ENCODE assay signal across 17 cellular contexts in the genomic region with DNA sequence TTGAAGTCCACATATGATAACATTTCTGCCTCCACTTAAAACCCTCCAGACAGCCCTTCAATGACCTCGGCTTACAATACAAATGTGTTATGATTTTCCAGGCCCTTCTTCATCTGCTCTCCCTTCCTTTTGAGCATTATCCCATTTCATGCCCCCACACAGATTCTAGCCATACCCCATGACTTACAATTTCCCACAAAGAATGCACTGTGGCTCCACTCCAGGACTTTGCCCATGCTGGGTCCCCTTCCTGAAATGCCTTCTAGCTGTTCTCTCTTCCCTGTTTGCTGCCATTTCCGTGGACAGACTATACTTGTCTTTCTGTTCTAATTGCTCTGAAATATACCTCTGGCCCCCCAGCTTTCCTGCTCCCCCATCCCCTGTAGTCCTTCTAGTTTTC.
"Had no signal": no experiment of that assay in that cellular context is flagged by ENCODE, and none has a peak within 500 bp of the region (broad histone marks: within the 10 kb centered on the region; RNA-seq: fewer than 3 reads in every experiment).

No MANE protein-coding gene starts in this region.

- H3K27ac ChIP-seq: gastrocnemius medialis, heart right ventricle, left ventricle myocardium inferior, lower lobe of right lung, ovary, tibial artery, upper lobe of left lung, uterus had no signal

- H3K4me1 ChIP-seq: gastrocnemius medialis, left ventricle myocardium inferior, lower lobe of right lung, tibial artery, upper lobe of left lung, uterus had no signal

- H3K4me3 ChIP-seq: gastrocnemius medialis, heart right ventricle, left ventricle myocardium inferior, lower lobe of right lung, ovary, tibial artery, upper lobe of left lung, uterus had no signal

- H3K36me3 ChIP-seq: gastrocnemius medialis, heart right ventricle, left ventricle myocardium inferior, lower lobe of right lung, ovary, tibial artery, upper lobe of left lung, uterus had no signal

- H3K27me3 ChIP-seq: gastrocnemius medialis, ovary, tibial artery, upper lobe of left lung, uterus had no signal

- H3K9me3 ChIP-seq: gastrocnemius medialis, left ventricle myocardium inferior, lower lobe of right lung, ovary, tibial artery, upper lobe of left lung, uterus had no signal

- DNase-seq: effector memory CD4-positive, alpha-beta T cell; gastrocnemius medialis; heart right ventricle; immature natural killer cell; kidney; left cardiac atrium; left ventricle myocardium inferior; lower lobe of right lung; midbrain; naive thymus-derived CD4-positive, alpha-beta T cell; nucleus accumbens; ovary; right cardiac atrium; stimulated activated CD4-positive, alpha-beta T cell treated with anti-CD3 and anti-CD28 coated beads, Interleukin-4, amount 100 ng/mL, for 24 hours; tibial artery; upper lobe of left lung; uterus had no signal
